1 cellular context compared by ENCODE assay signal in genomic region chr4:139665690-139666529, GRCh38.
TF ChIP-seq lines count a peak whose summit lies in the region.

Gene MGST2 (plus strand): TSS chr4:139665819. CDS start chr4:139666020, 201 bp downstream.

TF ChIP-seq in HepG2, 621 proteins besides CTCF, POLR2A, EP300 and RAD21 (continued from another document and continues in another):
- TF ChIP-seq ZSCAN29 (CRISPR knock-in tag; conservative IDR thresholded peaks at IDR 0.05) (peak; percentile 81), MATR3 (CRISPR knock-in tag; IDR thresholded peaks at IDR 0.05) (no peak), MIER3 (CRISPR knock-in tag; IDR thresholded peaks at IDR 0.05; ENCODE audit: borderline replicate concordance) (0 out of 2 replicates have a peak, but pooled peaks have one; percentile 55), BCL6 (CRISPR knock-in tag; IDR thresholded peaks at IDR 0.05) (peak; percentile 63), LRRFIP1 (CRISPR knock-in tag; conservative IDR thresholded peaks at IDR 0.05) (no peak), MTA3 (CRISPR knock-in tag; IDR thresholded peaks at IDR 0.05) (no peak), PHF21A (CRISPR knock-in tag; IDR thresholded peaks at IDR 0.05) (peak; percentile 92), ZNF691 (CRISPR knock-in tag; IDR thresholded peaks at IDR 0.05; ENCODE audit: borderline replicate concordance, low read depth) (peak; percentile 72; the same call in 1 of the 2 replicates), MZF1 (CRISPR knock-in tag; IDR thresholded peaks at IDR 0.05; ENCODE audit: borderline replicate concordance) (no peak), CBX1 (IDR thresholded peaks at IDR 0.05; ENCODE audit: low read depth) (no peak), HMG20B (CRISPR knock-in tag; conservative IDR thresholded peaks at IDR 0.05) (no peak; the same call in 1 of the 2 replicates), NCOA2 (CRISPR knock-in tag; IDR thresholded peaks at IDR 0.05) (peak; percentile 92), ZSCAN9 (CRISPR knock-in tag; IDR thresholded peaks at IDR 0.05; ENCODE audit: borderline replicate concordance) (no peak; the same call in 1 of the 2 replicates), STAG1 (CRISPR knock-in tag; IDR thresholded peaks at IDR 0.05) (no peak), PLRG1 (conservative IDR thresholded peaks at IDR 0.05) (no peak), PRDM4 (CRISPR knock-in tag; IDR thresholded peaks at IDR 0.05; ENCODE audit: borderline replicate concordance) (no peak), ZBTB40 (IDR thresholded peaks at IDR 0.05) (no peak), ZBTB40 (CRISPR knock-in tag; IDR thresholded peaks at IDR 0.05) (peak; percentile 76), ZNF530 (CRISPR knock-in tag; IDR thresholded peaks at IDR 0.05; ENCODE audit: low read depth) (no peak), ZNF639 (CRISPR knock-in tag; conservative IDR thresholded peaks at IDR 0.05) (no peak), ZMAT5 (CRISPR knock-in tag; IDR thresholded peaks at IDR 0.05; ENCODE audit: borderline replicate concordance, low read depth) (no peak), NFKBIZ (CRISPR knock-in tag; IDR thresholded peaks at IDR 0.05) (peak; percentile 38; the same call in 1 of the 2 replicates), JUND (CRISPR knock-in tag; IDR thresholded peaks at IDR 0.05) (no peak), TFE3 (CRISPR knock-in tag; IDR thresholded peaks at IDR 0.05) (peak; percentile 70), GTF3A (CRISPR knock-in tag; conservative IDR thresholded peaks at IDR 0.05) (peak; percentile 90), ZNF552 (CRISPR knock-in tag; IDR thresholded peaks at IDR 0.05; ENCODE audit: borderline replicate concordance) (peak; percentile 42; the same call in 1 of the 2 replicates), FOXC1 (CRISPR knock-in tag; IDR thresholded peaks at IDR 0.05; ENCODE audit: borderline replicate concordance) (no peak; the same call in 1 of the 2 replicates), ATF7 (IDR thresholded peaks at IDR 0.05) (no peak), ATF7 (CRISPR knock-in tag; IDR thresholded peaks at IDR 0.05) (0 out of 2 replicates have a peak, but pooled peaks have one; percentile 46), ZNF501 (CRISPR knock-in tag; IDR thresholded peaks at IDR 0.05) (peak; percentile 89), BCL3 (CRISPR knock-in tag; IDR thresholded peaks at IDR 0.05) (0 out of 2 replicates have a peak, but pooled peaks have one; percentile 60), ZNF775 (CRISPR knock-in tag; IDR thresholded peaks at IDR 0.05; ENCODE audit: borderline replicate concordance) (no peak), TERF1 (CRISPR knock-in tag; IDR thresholded peaks at IDR 0.05) (no peak), HMGXB4 (CRISPR knock-in tag; IDR thresholded peaks at IDR 0.05; ENCODE audit: borderline replicate concordance in 1 of 2, low read depth in 1 of 2) (peak; percentile 54 to 60; a peak in 2 of 4 replicates)
